Comparison of ENCODE assay signal across 8 cellular contexts in genomic region chr10:38094923-38095574, GRCh38. TPM values are rescaled to one million over a fixed set of nuclear protein-coding genes. Genes with fewer than 3 reads are reported as not detected.
A peak's percentile ranks its signal among the peaks of the same experiment; 100 is the strongest.
DNase-seq lines count a peak whose midpoint lies in the region; ATAC-seq and TF ChIP-seq lines count a peak whose summit lies in the region.

No MANE protein-coding gene starts in this region.

- H3K4me3 Mint-ChIP-seq in IgD-negative memory B cell = peak overlapping the region; percentile 92 to 95 (median 93)
- H3K4me3 Mint-ChIP-seq in chondrocyte (ENCODE audit: unreplicated experiment) = peak overlapping the region; percentile 89

- no peaks in the 10 kb centered on the region for H3K9me3 ChIP-seq in muscle layer of colon (ENCODE audit: low read length)

- no peak for ATAC-seq in HG03521 (IDR thresholded peaks at IDR 0.05; ENCODE audit: unreplicated experiment)

- H3K9me3 Mint-ChIP-seq in IgD-negative memory B cell (peaks cover 0 to 20% (median 6%) of the 10 kb centered on the region in 3 donors), chondrocyte (ENCODE audit: low read depth) (peaks cover 13% of the 10 kb centered on the region)

- DNase-seq in AG09309 (ENCODE audit: low read depth) = no peak
- DNase-seq in chondrocyte (ENCODE audit: low spot score) = no peak
- no peak for DNase-seq in stimulated activated naive CD4-positive, alpha-beta T cell treated with Interleukin-2 at 50 U/mL for 16 hours (lab: John Stamatoyannopoulos, UW)
- no peak for DNase-seq in DMS153 (lab: John Stamatoyannopoulos, UW)
- DNase-seq in iPS-NIHi7 (ENCODE audit: extremely low spot score) = no peak

- peak overlapping the region; percentile 77 for H3K9ac ChIP-seq in muscle layer of colon (ENCODE audit: low read length)

- peaks cover 11% of the 10 kb centered on the region for H3K4me1 ChIP-seq in muscle layer of colon (ENCODE audit: insufficient read depth, low read length)

- no peaks in the 10 kb centered on the region for H3K27me3 ChIP-seq in muscle layer of colon (ENCODE audit: control insufficient read depth in 1 of 2, insufficient read depth in 2 of 2, low read length in 2 of 2)

- H3K36me3 ChIP-seq in muscle layer of colon (ENCODE audit: insufficient read depth, low read length) = peaks cover 17% of the 10 kb centered on the region

- TF ChIP-seq CTCF in AG09309 (IDR thresholded peaks at IDR 0.05; ENCODE audit: control insufficient read depth, insufficient read depth, low read depth, low read length, missing control alignments) = no peak
- TF ChIP-seq CTCF in chondrocyte (IDR thresholded peaks at IDR 0.05) = no peak

- peaks cover 16 to 18% (median 18%) of the 10 kb centered on the region in 3 donors for H3K4me1 Mint-ChIP-seq in IgD-negative memory B cell
- H3K4me1 Mint-ChIP-seq in chondrocyte (ENCODE audit: low read depth) = peaks cover 16% of the 10 kb centered on the region

- H3K27me3 Mint-ChIP-seq in IgD-negative memory B cell = no peaks in the 10 kb centered on the region
- H3K27me3 Mint-ChIP-seq in chondrocyte (ENCODE audit: low read depth) = no peaks in the 10 kb centered on the region

- H3K36me3 Mint-ChIP-seq in IgD-negative memory B cell (peaks cover 25% of the 10 kb centered on the region), chondrocyte (ENCODE audit: low read depth) (peaks cover 37% of the 10 kb centered on the region)

- H3K4me3 ChIP-seq in AG09309 (ENCODE audit: control insufficient read depth, low read depth, low read length) (peak overlapping the region; percentile 84), muscle layer of colon (ENCODE audit: low read depth in 1 of 2, low read length in 2 of 2) (peak overlapping the region; percentile 89 to 98)

- H3K27ac Mint-ChIP-seq in IgD-negative memory B cell (peak overlapping the region; percentile 36 to 96 (median 94)), chondrocyte (ENCODE audit: unreplicated experiment) (peak overlapping the region; percentile 85)

- H3K27ac ChIP-seq in muscle layer of colon (ENCODE audit: low read depth, low read length) = peak overlapping the region; percentile 84

RNA-seq across cellular contexts. Expression of gene ZNF37A, which starts 0.9 kb away (rescaled TPM):
- polyA plus RNA-seq in IgD-negative memory B cell = 6.2 TPM
- total RNA-seq in chondrocyte = 10.1 to 19.2 TPM (median 11.6 TPM) in 3 replicates
